14 cellular contexts compared by ENCODE assay signal in the genomic region with DNA sequence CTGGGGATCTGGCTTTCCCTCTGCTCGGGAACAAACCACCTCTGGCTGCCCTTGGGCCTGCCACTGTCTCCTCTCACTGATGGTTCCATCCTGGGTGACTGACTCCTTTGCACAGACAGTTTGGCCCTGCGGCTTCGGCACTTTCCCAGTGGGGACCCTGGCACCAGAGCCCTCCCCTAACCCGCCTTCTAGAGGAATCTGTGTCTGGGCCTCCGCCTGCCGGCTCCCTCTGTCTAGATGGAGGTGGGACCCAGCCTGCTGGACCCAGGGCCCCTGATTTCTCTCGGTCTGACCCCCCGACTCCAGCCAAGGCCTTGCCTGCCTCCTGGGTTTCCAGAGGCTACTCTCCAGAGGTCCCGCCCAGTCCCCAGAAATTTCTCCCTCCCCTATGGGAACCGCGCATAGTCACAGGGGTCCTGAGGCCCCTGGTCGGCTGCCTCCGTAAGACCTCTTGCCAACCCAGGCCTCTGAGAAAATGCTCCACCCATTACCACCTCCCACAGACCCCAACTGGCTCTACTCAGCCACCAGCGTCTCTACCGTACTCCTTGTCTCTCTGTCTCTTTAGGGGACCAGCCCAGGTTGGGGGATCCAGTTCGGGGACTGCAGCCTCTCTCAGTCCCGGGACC. TPM values are rescaled to one million over a fixed set of nuclear protein-coding genes. Genes with fewer than 3 reads are reported as not detected.
A peak's percentile ranks its signal among the peaks of the same experiment; 100 is the strongest.
DNase-seq lines count a peak whose midpoint lies in the region; ATAC-seq and TF ChIP-seq lines count a peak whose summit lies in the region.
"Had no signal": no experiment of that assay in that cellular context is flagged by ENCODE, and none has a peak within 500 bp of the region (broad histone marks: within the 10 kb centered on the region; RNA-seq: fewer than 3 reads in every experiment).

No MANE protein-coding gene starts in this region.

- TF ChIP-seq CTCF in progenitor cell of endocrine pancreas (IDR thresholded peaks at IDR 0.05; ENCODE audit: unreplicated experiment) = no peak

- no peaks in the 10 kb centered on the region for H3K9me3 Mint-ChIP-seq in activated CD4-positive, alpha-beta T cell treated with anti-CD3 and anti-CD28 coated beads, Interleukin-2, amount 10 ng/mL, durations not matched to agents 7 days and 5 days
- H3K9me3 Mint-ChIP-seq in effector memory CD8-positive, alpha-beta T cell = no peaks in the 10 kb centered on the region
- H3K9me3 Mint-ChIP-seq in progenitor cell of endocrine pancreas (ENCODE audit: low read depth) = no peaks in the 10 kb centered on the region

- H3K36me3 Mint-ChIP-seq in activated CD4-positive, alpha-beta T cell treated with anti-CD3 and anti-CD28 coated beads, Interleukin-2, amount 10 ng/mL, durations not matched to agents 7 days and 5 days (ENCODE audit: low read depth) = peaks cover 18% of the 10 kb centered on the region
- H3K36me3 Mint-ChIP-seq in T-helper 17 cell (ENCODE audit: low read depth) (no peaks in the 10 kb centered on the region), progenitor cell of endocrine pancreas (ENCODE audit: insufficient read depth) (peaks cover 8% of the 10 kb centered on the region)
- H3K36me3 Mint-ChIP-seq in effector memory CD8-positive, alpha-beta T cell (ENCODE audit: insufficient read depth) = peaks cover 44% of the 10 kb centered on the region

- H3K27me3 Mint-ChIP-seq in activated CD4-positive, alpha-beta T cell treated with anti-CD3 and anti-CD28 coated beads, Interleukin-2, amount 10 ng/mL, durations not matched to agents 7 days and 5 days = no peaks in the 10 kb centered on the region
- H3K27me3 Mint-ChIP-seq in T-helper 17 cell (no peaks in the 10 kb centered on the region), progenitor cell of endocrine pancreas (no peaks in the 10 kb centered on the region)
- peaks cover 0 to 15% of the 10 kb centered on the region in 2 donors for H3K27me3 Mint-ChIP-seq in effector memory CD8-positive, alpha-beta T cell

- no peak overlapping the region for H3K27ac Mint-ChIP-seq in activated CD4-positive, alpha-beta T cell treated with anti-CD3 and anti-CD28 coated beads, Interleukin-2, amount 10 ng/mL, durations not matched to agents 7 days and 5 days
- peak overlapping the region; percentile 61 for H3K27ac Mint-ChIP-seq in T-helper 17 cell
- peak overlapping the region; percentile 66 to 86 for H3K27ac Mint-ChIP-seq in effector memory CD8-positive, alpha-beta T cell
- no peak overlapping the region for H3K27ac Mint-ChIP-seq in progenitor cell of endocrine pancreas

- POLR2A ChIA-PET in activated CD4-positive, alpha-beta T cell treated with anti-CD3 and anti-CD28 coated beads, Interleukin-2, amount 10 ng/mL, durations not matched to agents 7 days and 5 days (lab: Charles Lee) = no interaction called here

- peaks cover 33% of the 10 kb centered on the region for H3K4me1 Mint-ChIP-seq in activated CD4-positive, alpha-beta T cell treated with anti-CD3 and anti-CD28 coated beads, Interleukin-2, amount 10 ng/mL, durations not matched to agents 7 days and 5 days
- H3K4me1 Mint-ChIP-seq in T-helper 17 cell = peaks cover 22% of the 10 kb centered on the region
- H3K4me1 Mint-ChIP-seq in effector memory CD8-positive, alpha-beta T cell (ENCODE audit: low read depth in 2 of 2) = peaks cover 10 to 23% of the 10 kb centered on the region in 2 donors
- H3K4me1 Mint-ChIP-seq in progenitor cell of endocrine pancreas (ENCODE audit: low read depth) = peaks cover 9% of the 10 kb centered on the region

- H3K4me3 Mint-ChIP-seq in activated CD4-positive, alpha-beta T cell treated with anti-CD3 and anti-CD28 coated beads, Interleukin-2, amount 10 ng/mL, durations not matched to agents 7 days and 5 days = peak overlapping the region; percentile 22
- peak overlapping the region; percentile 5 for H3K4me3 Mint-ChIP-seq in T-helper 17 cell
- H3K4me3 Mint-ChIP-seq in effector memory CD8-positive, alpha-beta T cell = no peak overlapping the region
- H3K4me3 Mint-ChIP-seq in progenitor cell of endocrine pancreas (ENCODE audit: low read depth) = peak overlapping the region; percentile 50

- DNase-seq in activated CD4-positive, alpha-beta T cell treated with anti-CD3 and anti-CD28 coated beads, Interleukin-2, amount 10 ng/mL, durations not matched to agents 7 days and 5 days = no peak
- no peak for DNase-seq in activated CD4-positive, alpha-beta T cell treated with anti-CD3 and anti-CD28 coated beads for 1 hour
- DNase-seq in T-helper 17 cell = no peak
- no peak for DNase-seq in effector memory CD8-positive, alpha-beta T cell
- no peak for DNase-seq in progenitor cell of endocrine pancreas (ENCODE audit: low spot score, unreplicated experiment)
- no peak for DNase-seq in cerebellum (ENCODE audit: low spot score)
- no peak for DNase-seq in NCI-H2029 treated with DMSO at 0.1 percent for 48 hours (lab: John Stamatoyannopoulos, UW)
- DNase-seq: glutamatergic neuron, NCI-H1436, NCI-H82, trophoblast cell had no signal

- H3K9me3 ChIP-seq in T-helper 17 cell (ENCODE audit: control insufficient read depth, low read length, poor library complexity, severe bottlenecking) = no peaks in the 10 kb centered on the region
- H3K9me3 ChIP-seq: A549 had no signal

- ATAC-seq in T-helper 17 cell (no peak), HG03432 (IDR thresholded peaks at IDR 0.05; ENCODE audit: unreplicated experiment) (no peak)
- no peak for ATAC-seq in effector memory CD8-positive, alpha-beta T cell (replicated peaks)
- ATAC-seq: A549, HCT116 had no signal

- CTCF ChIA-PET in activated CD4-positive, alpha-beta T cell treated with anti-CD3 and anti-CD28 coated beads, Interleukin-2, amount 10 ng/mL, durations not matched to agents 7 days and 5 days (lab: Charles Lee) = interaction anchor here (1.4 kb wide), 1 partner anchor 14 kb away, joined by 4 read pairs; no protein-coding TSS in a partner anchor

RNA-seq across cellular contexts. Expression of a gene that starts 2.7 kb away (rescaled TPM):
- 1 to 10 TPM; 8.3 to 8.8 TPM for total RNA-seq in activated CD4-positive, alpha-beta T cell treated with anti-CD3 and anti-CD28 coated beads, Interleukin-2, amount 10 ng/mL, durations not matched to agents 7 days and 5 days
- total RNA-seq in T-helper 17 cell = 1 to 10 TPM; 1.1 to 1.6 TPM
- total RNA-seq in progenitor cell of endocrine pancreas = 23.0 and 23.9 TPM in 2 replicates
- total RNA-seq in cerebellum = 6.6 TPM

RNA-seq across cellular contexts. Expression of a gene that starts 4.1 kb away (rescaled TPM):
- total RNA-seq in activated CD4-positive, alpha-beta T cell treated with anti-CD3 and anti-CD28 coated beads, Interleukin-2, amount 10 ng/mL, durations not matched to agents 7 days and 5 days = 100 to 1,000 TPM; 239 to 281 TPM
- total RNA-seq in T-helper 17 cell = 100 to 1,000 TPM; 248 to 258 TPM
- total RNA-seq in progenitor cell of endocrine pancreas = 275 and 281 TPM in 2 replicates
- 52.6 TPM for total RNA-seq in cerebellum

RNA-seq across cellular contexts. Expression of a gene that starts 7.3 kb away (rescaled TPM):
- 10 to 100 TPM; 24.1 to 25.5 TPM for total RNA-seq in activated CD4-positive, alpha-beta T cell treated with anti-CD3 and anti-CD28 coated beads, Interleukin-2, amount 10 ng/mL, durations not matched to agents 7 days and 5 days
- total RNA-seq in T-helper 17 cell (10 to 100 TPM; 24.7 to 26.3 TPM), progenitor cell of endocrine pancreas (38.8 and 40.1 TPM in 2 replicates), cerebellum (6.5 TPM)

RNA-seq across cellular contexts. Expression of a gene that starts 9.9 kb away (rescaled TPM):
- 10 to 100 TPM; 44.6 to 45.9 TPM for total RNA-seq in activated CD4-positive, alpha-beta T cell treated with anti-CD3 and anti-CD28 coated beads, Interleukin-2, amount 10 ng/mL, durations not matched to agents 7 days and 5 days
- total RNA-seq in T-helper 17 cell (10 to 100 TPM; 40.3 to 41.8 TPM), progenitor cell of endocrine pancreas (45.9 and 46.2 TPM in 2 replicates), cerebellum (7.8 TPM)

RNA-seq across cellular contexts. Expression of a gene that starts 24.3 kb away (rescaled TPM):
- 10 to 100 TPM; 50.8 to 64.2 TPM for total RNA-seq in activated CD4-positive, alpha-beta T cell treated with anti-CD3 and anti-CD28 coated beads, Interleukin-2, amount 10 ng/mL, durations not matched to agents 7 days and 5 days
- total RNA-seq in T-helper 17 cell (10 to 100 TPM; 42.5 to 44.1 TPM), progenitor cell of endocrine pancreas (115 and 118 TPM in 2 replicates), cerebellum (20.9 TPM)

Comparison
In these comparisons a context has a peak if more than half of its experiments do, and no peak if none do; other contexts are left out.
1. H3K27ac Mint-ChIP-seq: peak in T-helper 17 cell (single experiment) and effector memory CD8-positive, alpha-beta T cell (2 of 2); none in activated CD4-positive, alpha-beta T cell treated with anti-CD3 and anti-CD28 coated beads, Interleukin-2, amount 10 ng/mL, durations not matched to agents 7 days and 5 days (single experiment) and progenitor cell of endocrine pancreas (single experiment).
2. H3K4me3 Mint-ChIP-seq: peak in activated CD4-positive, alpha-beta T cell treated with anti-CD3 and anti-CD28 coated beads, Interleukin-2, amount 10 ng/mL, durations not matched to agents 7 days and 5 days (single experiment), T-helper 17 cell (single experiment) and progenitor cell of endocrine pancreas (single experiment); none in effector memory CD8-positive, alpha-beta T cell (0 of 2).